13 cellular contexts compared by ENCODE assay signal in the genomic region with DNA sequence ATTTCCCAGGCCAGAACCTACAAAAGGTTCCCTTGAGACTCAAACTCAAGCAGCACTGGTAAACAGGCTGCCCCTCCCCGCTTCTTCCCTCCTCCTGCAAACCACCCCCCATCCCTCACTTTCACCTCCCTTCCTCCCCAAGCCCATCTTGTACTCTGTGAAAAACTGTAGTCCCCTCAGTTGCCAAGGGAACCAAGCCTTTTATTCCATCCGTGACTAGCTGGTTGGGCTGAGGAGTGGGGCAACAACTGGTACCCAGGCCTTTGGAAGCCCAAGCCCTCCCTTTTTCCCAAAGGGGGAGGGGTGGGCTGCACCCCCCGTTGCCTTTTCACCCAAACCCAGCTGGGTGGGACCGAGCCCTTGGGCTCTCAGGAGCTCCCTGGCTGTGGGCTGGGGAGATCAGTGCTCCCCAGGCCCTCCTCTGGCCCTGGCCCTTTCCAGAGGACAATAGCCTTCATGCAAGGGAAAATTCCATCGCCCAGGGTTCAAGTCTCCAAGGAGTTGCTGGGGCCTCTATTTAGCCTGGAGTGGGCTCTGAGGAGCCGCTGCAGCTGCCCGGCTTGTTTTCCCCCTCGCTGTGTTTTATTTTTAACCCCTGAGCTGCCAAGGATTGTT.
A peak's percentile ranks its signal among the peaks of the same experiment; 100 is the strongest.
DNase-seq lines count a peak whose midpoint lies in the region; ATAC-seq and TF ChIP-seq lines count a peak whose summit lies in the region.
"Had no signal": no experiment of that assay in that cellular context is flagged by ENCODE, and none has a peak within 500 bp of the region (broad histone marks: within the 10 kb centered on the region; RNA-seq: fewer than 3 reads in every experiment).

No MANE protein-coding gene starts in this region.

- peak overlapping the region; percentile 47 for H3K27ac Mint-ChIP-seq in T-helper 17 cell
- H3K27ac Mint-ChIP-seq in neural progenitor cell = peak overlapping the region; percentile 99
- H3K27ac Mint-ChIP-seq: activated naive CD4-positive, alpha-beta T cell treated with anti-CD3 and anti-CD28 coated beads, Interleukin-2, amount 50 U/mL, for 24 hours had no signal

- peaks cover 73% of the 10 kb centered on the region for H3K4me1 ChIP-seq in left ventricle myocardium inferior
- peaks cover 33% of the 10 kb centered on the region for H3K4me1 ChIP-seq in neural progenitor cell
- H3K4me1 ChIP-seq: BE2C had no signal

- peaks cover 18% of the 10 kb centered on the region for H3F3A ChIP-seq in neural progenitor cell (ENCODE audit: low read depth)

- no peak overlapping the region for H3K9ac ChIP-seq in neural progenitor cell

- no peaks in the 10 kb centered on the region for H3K36me3 Mint-ChIP-seq in T-helper 17 cell (ENCODE audit: low read depth)
- H3K36me3 Mint-ChIP-seq in neural progenitor cell = no peaks in the 10 kb centered on the region
- H3K36me3 Mint-ChIP-seq: activated naive CD4-positive, alpha-beta T cell treated with anti-CD3 and anti-CD28 coated beads, Interleukin-2, amount 50 U/mL, for 24 hours had no signal

- H3K27me3 ChIP-seq in left ventricle myocardium inferior (ENCODE audit: low read depth) (no peaks in the 10 kb centered on the region), neural progenitor cell (no peaks in the 10 kb centered on the region)
- H3K27me3 ChIP-seq: BE2C had no signal

- H3K4me3 ChIP-seq in left ventricle myocardium inferior = no peak overlapping the region
- H3K4me3 ChIP-seq in neural progenitor cell = peak overlapping the region; percentile 4
- H3K4me3 ChIP-seq: PC-9 had no signal

- H3K36me3 ChIP-seq in left ventricle myocardium inferior (no peaks in the 10 kb centered on the region), neural progenitor cell (no peaks in the 10 kb centered on the region)
- H3K36me3 ChIP-seq: BE2C had no signal

- H3K9me3 ChIP-seq in T-helper 17 cell (ENCODE audit: control insufficient read depth, low read length, poor library complexity, severe bottlenecking) = no peaks in the 10 kb centered on the region
- no peaks in the 10 kb centered on the region for H3K9me3 ChIP-seq in left ventricle myocardium inferior (replicated peaks)
- H3K9me3 ChIP-seq in neural progenitor cell (ENCODE audit: low read depth) = no peaks in the 10 kb centered on the region
- H3K9me3 ChIP-seq: BE2C had no signal

- peak; percentile 17 for DNase-seq in DMS79 (lab: John Stamatoyannopoulos, UW)
- no peak for DNase-seq in T-helper 17 cell
- DNase-seq in left ventricle myocardium inferior = no peak
- DNase-seq in neural progenitor cell (ENCODE audit: low spot score) = peak; percentile 79
- no peak for DNase-seq in NCI-H1105 (lab: John Stamatoyannopoulos, UW)
- DNase-seq in 8988T = no peak
- DNase-seq in SW480 (ENCODE audit: low spot score) = no peak
- DNase-seq: BE2C, EL, NCI-H2107, PC-9 had no signal

- H3K4me1 Mint-ChIP-seq in T-helper 17 cell (peaks cover 25% of the 10 kb centered on the region), neural progenitor cell (peaks cover 70% of the 10 kb centered on the region)

- H3K27ac ChIP-seq in left ventricle myocardium inferior (replicated peaks) = peak overlapping the region; percentile 67
- H3K27ac ChIP-seq in neural progenitor cell = peak overlapping the region; percentile 40
- H3K27ac ChIP-seq: PC-9 had no signal

- no peaks in the 10 kb centered on the region for H3K79me2 ChIP-seq in neural progenitor cell (ENCODE audit: low read depth)

- peaks cover 9% of the 10 kb centered on the region for H3K9me3 Mint-ChIP-seq in neural progenitor cell
- H3K9me3 Mint-ChIP-seq: activated naive CD4-positive, alpha-beta T cell treated with anti-CD3 and anti-CD28 coated beads, Interleukin-2, amount 50 U/mL, for 24 hours had no signal

- H3K4me3 Mint-ChIP-seq in T-helper 17 cell (no peak overlapping the region), neural progenitor cell (peak overlapping the region; percentile 74)
- H3K4me3 Mint-ChIP-seq: activated naive CD4-positive, alpha-beta T cell treated with anti-CD3 and anti-CD28 coated beads, Interleukin-2, amount 50 U/mL, for 24 hours had no signal

- intact Hi-C loops in left ventricle myocardium inferior (cut with micrococcal nuclease) = no loop called here

- no peaks in the 10 kb centered on the region for H3K27me3 Mint-ChIP-seq in T-helper 17 cell
- peaks cover 11% of the 10 kb centered on the region for H3K27me3 Mint-ChIP-seq in neural progenitor cell (ENCODE audit: insufficient read depth, low read depth)
- H3K27me3 Mint-ChIP-seq: activated naive CD4-positive, alpha-beta T cell treated with anti-CD3 and anti-CD28 coated beads, Interleukin-2, amount 50 U/mL, for 24 hours had no signal

- ATAC-seq in T-helper 17 cell = no peak
- no peak for ATAC-seq in HG03159 (IDR thresholded peaks at IDR 0.05; ENCODE audit: unreplicated experiment)

- H4K20me1 ChIP-seq in neural progenitor cell (ENCODE audit: low read depth) = no peaks in the 10 kb centered on the region

- TF ChIP-seq CTCF in left ventricle myocardium inferior (IDR thresholded peaks at IDR 0.05; ENCODE audit: borderline replicate concordance) (no peak), neural progenitor cell (IDR thresholded peaks at IDR 0.05) (no peak)

- H3K4me2 ChIP-seq in neural progenitor cell = peak overlapping the region; percentile 55
- H3K4me2 ChIP-seq: PC-9 had no signal

- peak overlapping the region; percentile 51 for H2AFZ ChIP-seq in neural progenitor cell (replicated peaks)
- H2AFZ ChIP-seq: PC-9 had no signal

Comparison
In these comparisons a context has a peak if more than half of its experiments do, and no peak if none do; other contexts are left out.
1. DNase-seq: peak in DMS79 (single experiment) and neural progenitor cell (single experiment); none in T-helper 17 cell (0 of 3), left ventricle myocardium inferior (single experiment), NCI-H1105 (single experiment), 8988T (single experiment) and SW480 (single experiment).